ENCODE assay signal across 8 cellular contexts in genomic region chr6:26156105-26156849, GRCh38.
DNase-seq lines count a peak whose midpoint lies in the region; ATAC-seq, FAIRE-seq and TF ChIP-seq lines count a peak whose summit lies in the region.

No MANE protein-coding gene starts in this region.

- peak overlapping the region; percentile 98 for H3K27ac Mint-ChIP-seq in T-helper 17 cell

- peak overlapping the region; percentile 98 for H3K27ac ChIP-seq in right cardiac atrium (ENCODE audit: low read length)

- peaks cover 5% of the 10 kb centered on the region for H3K36me3 Mint-ChIP-seq in T-helper 17 cell (ENCODE audit: low read depth)

- peak; percentile 98 for TF ChIP-seq POLR2A in GM12891 (IDR thresholded peaks at IDR 0.05; ENCODE audit: low read depth, low read length)

- ATAC-seq in HG02763 (IDR thresholded peaks at IDR 0.05; ENCODE audit: unreplicated experiment) (peak; percentile 39), T-helper 17 cell (peak; percentile 56), right cardiac atrium (peak; percentile 92)

- under 1% methylated on average over 61 of the region's 61 CpGs for WGBS in right cardiac atrium

- H3K4me1 Mint-ChIP-seq in T-helper 17 cell: peaks cover 45% of the 10 kb centered on the region

- no peaks in the 10 kb centered on the region for H3K4me1 ChIP-seq in right cardiac atrium (ENCODE audit: control insufficient read depth, insufficient read depth, low read length)

- FAIRE-seq in GM12891 (lab: Jason Lieb, UNC) (peak; percentile 87), urothelium cell line (lab: Jason Lieb, UNC) (no peak)

- DNase-seq in GM12891 (ENCODE audit: insufficient read length, low spot score) (peak; percentile 66), NCI-H1436 treated with DMSO at 0.1 percent for 48 hours (lab: John Stamatoyannopoulos, UW) (peak; percentile 70), T-helper 17 cell (peak; percentile 71 to 81 (median 73)), anterior cingulate cortex (lab: John Stamatoyannopoulos, UW) (peak; percentile 28 to 92 (median 80)), right cardiac atrium (peak; percentile 91 to 96 (median 96)), pulmonary artery endothelial cell (ENCODE audit: low read depth, low spot score) (peak; percentile 58), urothelium cell line (ENCODE audit: low spot score) (peak; percentile 91)

- H3K4me3 Mint-ChIP-seq in T-helper 17 cell: peak overlapping the region; percentile 94

- H3K27me3 ChIP-seq in right cardiac atrium (ENCODE audit: control insufficient read depth, insufficient read depth): no peaks in the 10 kb centered on the region

- no peaks in the 10 kb centered on the region for H3K27me3 Mint-ChIP-seq in T-helper 17 cell

- H3K4me3 ChIP-seq in right cardiac atrium (ENCODE audit: low read length): peak overlapping the region; percentile 89

- intact Hi-C loops in right cardiac atrium (cut with DNase I): loop anchor here in 3 of 4 donors (2.0 to 5.0 kb wide), 2 partner anchors 31 to 34 kb away; a partner anchor contains a TSS

- no peaks in the 10 kb centered on the region for H3K9me3 ChIP-seq in T-helper 17 cell (ENCODE audit: control insufficient read depth, low read length, poor library complexity, severe bottlenecking)
- no peaks in the 10 kb centered on the region for H3K9me3 ChIP-seq in right cardiac atrium (ENCODE audit: control insufficient read depth, low read length)

TF ChIP-seq in GM12891, 5 proteins besides CTCF, POLR2A, EP300 and RAD21:
- TF ChIP-seq PAX5 (IDR thresholded peaks at IDR 0.05; ENCODE audit: insufficient read depth, low read length, severe bottlenecking): peak; percentile 81
- no peak for TF ChIP-seq SPI1 (IDR thresholded peaks at IDR 0.05; ENCODE audit: low read depth, low read length)
- TF ChIP-seq POLR2AphosphoS5 (IDR thresholded peaks at IDR 0.05; ENCODE audit: low read depth, low read length): peak; percentile 97
- peak; percentile 88 for TF ChIP-seq POU2F2 (IDR thresholded peaks at IDR 0.05; ENCODE audit: low read depth, low read length)
- TF ChIP-seq TAF1 (IDR thresholded peaks at IDR 0.05; ENCODE audit: low read depth, low read length): peak; percentile 94

Comparison
In these comparisons a context has a peak if more than half of its experiments do, and no peak if none do; other contexts are left out.
1. Peak in every context shown above with its lines: DNase-seq, ATAC-seq, H3K4me3 ChIP-seq and H3K27ac ChIP-seq.
2. ATAC-seq: peak in every context shown above with its lines; median percentile 92 in right cardiac atrium; 56 in T-helper 17 cell; 39 in HG02763.